Comparison of ENCODE assay signal across 15 cellular contexts in genomic region chr5:173920866-173921265, GRCh38. TPM values are rescaled to one million over a fixed set of nuclear protein-coding genes. Genes with fewer than 3 reads are reported as not detected.
A peak's percentile ranks its signal among the peaks of the same experiment; 100 is the strongest.
DNase-seq lines count a peak whose midpoint lies in the region; ATAC-seq and TF ChIP-seq lines count a peak whose summit lies in the region.
"Had no signal": no experiment of that assay in that cellular context is flagged by ENCODE, and none has a peak within 500 bp of the region (broad histone marks: within the 10 kb centered on the region; RNA-seq: fewer than 3 reads in every experiment).

No MANE protein-coding gene starts in this region.

- H3K27ac Mint-ChIP-seq in HFFc6 = peak overlapping the region; percentile 59; the same call in 1 of the 2 replicates
- H3K27ac Mint-ChIP-seq: activated B cell treated with CpG ODN at 0.5 μM for 24 hours; activated naive CD4-positive, alpha-beta T cell treated with anti-CD3 and anti-CD28 coated beads for 36 hours had no signal

- ATAC-seq in lower lobe of right lung (no peak), thoracic aorta (ENCODE audit: insufficient number of reproducible peaks, low FRiP score, low read depth) (no peak), GM21786 (IDR thresholded peaks at IDR 0.05; ENCODE audit: unreplicated experiment) (no peak), HG03342 (IDR thresholded peaks at IDR 0.05; ENCODE audit: unreplicated experiment) (no peak)

- H3K9me3 ChIP-seq in lower lobe of right lung (no peaks in the 10 kb centered on the region), thoracic aorta (no peaks in the 10 kb centered on the region)

- H3K36me3 ChIP-seq in lower lobe of right lung = peaks cover 5% of the 10 kb centered on the region
- H3K36me3 ChIP-seq in thoracic aorta = no peaks in the 10 kb centered on the region

- DNase-seq in HFFc6 = no peak
- DNase-seq in amniotic epithelial cell (ENCODE audit: low read depth) = peak; percentile 41
- DNase-seq in lower lobe of right lung = no peak
- DNase-seq in thoracic aorta (ENCODE audit: low spot score) = no peak
- DNase-seq in NK-92 (lab: John Stamatoyannopoulos, UW; ENCODE audit: unreplicated experiment) = no peak
- DNase-seq: activated B cell treated with CpG ODN at 0.5 μM for 24 hours; activated naive CD4-positive, alpha-beta T cell treated with anti-CD3 and anti-CD28 coated beads for 36 hours; CD8-positive, alpha-beta memory T cell; NCI-H1417 treated with DMSO at 0.1 percent for 48 hours; NCI-H345; occipital lobe; stimulated activated CD4-positive, alpha-beta T cell treated with anti-CD3 and anti-CD28 coated beads, Interleukin-15, amount 100 ng/mL, for 24 hours had no signal

- H3K27me3 Mint-ChIP-seq in HFFc6 (ENCODE audit: insufficient read depth) = no peaks in the 10 kb centered on the region
- H3K27me3 Mint-ChIP-seq: activated B cell treated with CpG ODN at 0.5 μM for 24 hours; CD8-positive, alpha-beta memory T cell had no signal

- no peak for TF ChIP-seq CTCF in HFFc6 (IDR thresholded peaks at IDR 0.05)
- TF ChIP-seq CTCF in lower lobe of right lung (IDR thresholded peaks at IDR 0.05) = no peak
- TF ChIP-seq CTCF in thoracic aorta (IDR thresholded peaks at IDR 0.05) = no peak

- no peaks in the 10 kb centered on the region for H3K36me3 Mint-ChIP-seq in HFFc6 (ENCODE audit: low read depth)

- intact Hi-C loops in lower lobe of right lung (cut with DNase I) = no loop called here

- H3K4me1 Mint-ChIP-seq in HFFc6 (ENCODE audit: low read depth) = peaks cover 33% of the 10 kb centered on the region

- peak overlapping the region; percentile 59 for H3K27ac ChIP-seq in lower lobe of right lung
- H3K27ac ChIP-seq in thoracic aorta = peak overlapping the region; percentile 20 to 85
- H3K27ac ChIP-seq: KMS-11 had no signal

- H3K4me1 ChIP-seq in lower lobe of right lung = peaks cover 93% of the 10 kb centered on the region
- peaks cover 68 to 74% of the 10 kb centered on the region in 2 donors for H3K4me1 ChIP-seq in thoracic aorta (ENCODE audit: control insufficient read depth in 1 of 2, low read depth in 2 of 2)

- H3K27me3 ChIP-seq in lower lobe of right lung (ENCODE audit: low read depth) = no peaks in the 10 kb centered on the region
- no peaks in the 10 kb centered on the region for H3K27me3 ChIP-seq in thoracic aorta (replicated peaks; ENCODE audit: insufficient read depth)

- H3K4me3 Mint-ChIP-seq in HFFc6 = no peak overlapping the region
- H3K4me3 Mint-ChIP-seq: activated B cell treated with CpG ODN at 0.5 μM for 24 hours; activated naive CD4-positive, alpha-beta T cell treated with anti-CD3 and anti-CD28 coated beads for 36 hours; CD8-positive, alpha-beta memory T cell had no signal

- no peaks in the 10 kb centered on the region for H3K9me3 Mint-ChIP-seq in HFFc6
- H3K9me3 Mint-ChIP-seq: activated B cell treated with CpG ODN at 0.5 μM for 24 hours; activated naive CD4-positive, alpha-beta T cell treated with anti-CD3 and anti-CD28 coated beads for 36 hours; CD8-positive, alpha-beta memory T cell had no signal

- H3K4me3 ChIP-seq in lower lobe of right lung (no peak overlapping the region), thoracic aorta (no peak overlapping the region)

RNA-seq across cellular contexts. Expression of gene CPEB4, which starts 32.7 kb away (rescaled TPM):
- total RNA-seq in HFFc6 (2021; fragmentation: NEBNext Ultra II Directional; extraction: Animal tissue kit (Norgen Biotek cat#: 25700)) = 10 to 100 TPM; 19.5 to 25.9 (median 22.3) TPM
- total RNA-seq in lower lobe of right lung = 67.5 TPM
- 10 to 100 TPM; 54.7 to 65.6 TPM for total RNA-seq in thoracic aorta
